In genomic region chr7:117085275-117085674, GRCh38 we compare ENCODE assay signal across 27 cellular contexts.
DNase-seq lines count a peak whose midpoint lies in the region; ATAC-seq, FAIRE-seq and TF ChIP-seq lines count a peak whose summit lies in the region.
"Had no signal": no experiment of that assay in that cellular context is flagged by ENCODE, and none has a peak within 500 bp of the region (broad histone marks: within the 10 kb centered on the region; RNA-seq: fewer than 3 reads in every experiment).

No MANE protein-coding gene starts in this region.

- peak overlapping the region; percentile 70 for H3K9ac ChIP-seq in mesenchymal stem cell (ENCODE audit: low read length)

- no peak overlapping the region for H2BK5ac ChIP-seq in mesenchymal stem cell (ENCODE audit: low read depth, low read length, poor library complexity, severe bottlenecking)

- no peak overlapping the region for H4K8ac ChIP-seq in mesenchymal stem cell (ENCODE audit: low read length)

- no peak overlapping the region for H2AFZ ChIP-seq in mesenchymal stem cell (ENCODE audit: low read depth, low read length)

- H2BK15ac ChIP-seq in mesenchymal stem cell (ENCODE audit: low read depth, poor library complexity, severe bottlenecking): no peak overlapping the region

- H3K27ac ChIP-seq in mesenchymal stem cell (ENCODE audit: low read length, poor library complexity, severe bottlenecking): no peak overlapping the region
- H3K27ac ChIP-seq: body of pancreas, colonic mucosa had no signal

- ATAC-seq in GM21825 (IDR thresholded peaks at IDR 0.05; ENCODE audit: unreplicated experiment) (no peak), HG02973 (IDR thresholded peaks at IDR 0.05; ENCODE audit: unreplicated experiment) (no peak)
- ATAC-seq: activated CD8-positive, alpha-beta T cell treated with anti-CD3 and anti-CD28 coated beads for 36 hours; body of pancreas; effector memory CD8-positive, alpha-beta T cell; Right ventricle myocardium inferior had no signal

- H3K27me3 ChIP-seq in bronchial epithelial cell (ENCODE audit: control insufficient read depth, insufficient read depth, low read length) (no peaks in the 10 kb centered on the region), mesenchymal stem cell (ENCODE audit: control insufficient read depth in 1 of 2, insufficient read depth in 1 of 2, low read length in 2 of 2) (no peaks in the 10 kb centered on the region)
- H3K27me3 ChIP-seq: body of pancreas, colonic mucosa, esophagus squamous epithelium had no signal

- H3K27ac Mint-ChIP-seq in activated T-helper 1 cell treated with anti-CD3 and anti-CD28 coated beads, Interleukin-12 subunit alpha, Interleukin-12 subunit beta, Interleukin-2, Interleukin-4 antibody, amounts not matched to agents 30 ng/mL and 10 ng/mL and 1 ng/mL, durations not matched to agents 14 hours and 24 hours and 36 hours: no peak overlapping the region
- H3K27ac Mint-ChIP-seq: activated CD8-positive, alpha-beta T cell treated with anti-CD3 and anti-CD28 coated beads for 36 hours; type B pancreatic cell had no signal

- H2BK120ac ChIP-seq in mesenchymal stem cell (ENCODE audit: low read depth, low read length): no peak overlapping the region

- H2BK12ac ChIP-seq in mesenchymal stem cell (ENCODE audit: low read length in 2 of 2): no peak overlapping the region

- peaks cover 24% of the 10 kb centered on the region for H3K79me1 ChIP-seq in mesenchymal stem cell (replicated peaks; ENCODE audit: low read length, poor library complexity, severe bottlenecking)

- H2AK5ac ChIP-seq in mesenchymal stem cell (ENCODE audit: low read length, severe bottlenecking): no peak overlapping the region

- no peaks in the 10 kb centered on the region for H3K36me3 ChIP-seq in bronchial epithelial cell (ENCODE audit: control insufficient read depth, insufficient read depth, low read length)
- H3K36me3 ChIP-seq in mesenchymal stem cell (ENCODE audit: control insufficient read depth in 1 of 2, insufficient read depth in 2 of 2, low read depth in 1 of 2, low read length in 2 of 2): no peaks in the 10 kb centered on the region
- H3K36me3 ChIP-seq: colonic mucosa, esophagus squamous epithelium had no signal

- no peaks in the 10 kb centered on the region for H3K9me3 ChIP-seq in mesenchymal stem cell (ENCODE audit: control insufficient read depth, low read length)
- H3K9me3 ChIP-seq: body of pancreas, colonic mucosa, esophagus squamous epithelium had no signal

- H3K4me3 Mint-ChIP-seq in activated T-helper 1 cell treated with anti-CD3 and anti-CD28 coated beads, Interleukin-12 subunit alpha, Interleukin-12 subunit beta, Interleukin-2, Interleukin-4 antibody, amounts not matched to agents 30 ng/mL and 10 ng/mL and 1 ng/mL, durations not matched to agents 14 hours and 24 hours and 36 hours: no peak overlapping the region
- H3K4me3 Mint-ChIP-seq: activated CD8-positive, alpha-beta T cell treated with anti-CD3 and anti-CD28 coated beads for 36 hours; CD4-positive, alpha-beta memory T cell; effector memory CD8-positive, alpha-beta T cell; type B pancreatic cell had no signal

- H3K4ac ChIP-seq in mesenchymal stem cell (ENCODE audit: low read depth in 1 of 2, low read length in 2 of 2): no peak overlapping the region

- no peaks in the 10 kb centered on the region for H3K36me3 Mint-ChIP-seq in activated T-helper 1 cell treated with anti-CD3 and anti-CD28 coated beads, Interleukin-12 subunit alpha, Interleukin-12 subunit beta, Interleukin-2, Interleukin-4 antibody, amounts not matched to agents 30 ng/mL and 10 ng/mL and 1 ng/mL, durations not matched to agents 14 hours and 24 hours and 36 hours (ENCODE audit: low read depth)
- H3K36me3 Mint-ChIP-seq: CD4-positive, alpha-beta memory T cell; type B pancreatic cell had no signal

- H3K27me3 Mint-ChIP-seq in activated T-helper 1 cell treated with anti-CD3 and anti-CD28 coated beads, Interleukin-12 subunit alpha, Interleukin-12 subunit beta, Interleukin-2, Interleukin-4 antibody, amounts not matched to agents 30 ng/mL and 10 ng/mL and 1 ng/mL, durations not matched to agents 14 hours and 24 hours and 36 hours (ENCODE audit: insufficient read depth): peaks cover 9% of the 10 kb centered on the region
- H3K27me3 Mint-ChIP-seq: activated CD8-positive, alpha-beta T cell treated with anti-CD3 and anti-CD28 coated beads for 36 hours; CD4-positive, alpha-beta memory T cell; effector memory CD8-positive, alpha-beta T cell; type B pancreatic cell had no signal

- intact Hi-C loops in activated T-helper 1 cell treated with anti-CD3 and anti-CD28 coated beads, Interleukin-12 subunit alpha, Interleukin-12 subunit beta, Interleukin-2, Interleukin-4 antibody, amounts not matched to agents 30 ng/mL and 10 ng/mL and 1 ng/mL, durations not matched to agents 14 hours and 24 hours and 36 hours (cut with micrococcal nuclease): no loop called here

- no peak overlapping the region for H3K14ac ChIP-seq in mesenchymal stem cell (ENCODE audit: low read length in 2 of 2)

- H3K4me2 ChIP-seq in mesenchymal stem cell (ENCODE audit: low read length, poor library complexity, severe bottlenecking): no peak overlapping the region

- H3K4me3 ChIP-seq in bronchial epithelial cell (ENCODE audit: low read depth, low read length) (no peak overlapping the region), mesenchymal stem cell (ENCODE audit: insufficient read depth in 1 of 2, low read depth in 1 of 2, low read length in 2 of 2) (no peak overlapping the region)
- H3K4me3 ChIP-seq: body of pancreas, colonic mucosa, esophagus squamous epithelium, lung had no signal

- H3K4me1 ChIP-seq in mesenchymal stem cell (ENCODE audit: control insufficient read depth, insufficient read depth, low read depth, low read length): peaks cover 2% of the 10 kb centered on the region
- H3K4me1 ChIP-seq: colonic mucosa had no signal

- FAIRE-seq in bronchial epithelial cell (lab: Jason Lieb, UNC): no peak
- FAIRE-seq: H1, small intestine had no signal

- H3K18ac ChIP-seq in mesenchymal stem cell (ENCODE audit: low read depth in 1 of 2, low read length in 2 of 2): no peak overlapping the region

- no peak for TF ChIP-seq CTCF in bronchial epithelial cell (IDR thresholded peaks at IDR 0.05; ENCODE audit: insufficient read depth, low read length, severe bottlenecking)

- WGBS in mesenchymal stem cell: 94% methylated on average over 3 of the region's 3 CpGs

- no peak overlapping the region for H4K91ac ChIP-seq in mesenchymal stem cell (ENCODE audit: low read length)

- H3K4me1 Mint-ChIP-seq in activated T-helper 1 cell treated with anti-CD3 and anti-CD28 coated beads, Interleukin-12 subunit alpha, Interleukin-12 subunit beta, Interleukin-2, Interleukin-4 antibody, amounts not matched to agents 30 ng/mL and 10 ng/mL and 1 ng/mL, durations not matched to agents 14 hours and 24 hours and 36 hours (ENCODE audit: low read depth): peaks cover 15% of the 10 kb centered on the region

- H3K23ac ChIP-seq in mesenchymal stem cell (ENCODE audit: low read length in 2 of 2): no peak overlapping the region

- no peaks in the 10 kb centered on the region for H3K9me3 Mint-ChIP-seq in activated T-helper 1 cell treated with anti-CD3 and anti-CD28 coated beads, Interleukin-12 subunit alpha, Interleukin-12 subunit beta, Interleukin-2, Interleukin-4 antibody, amounts not matched to agents 30 ng/mL and 10 ng/mL and 1 ng/mL, durations not matched to agents 14 hours and 24 hours and 36 hours
- H3K9me3 Mint-ChIP-seq: activated CD8-positive, alpha-beta T cell treated with anti-CD3 and anti-CD28 coated beads for 36 hours; CD4-positive, alpha-beta memory T cell; effector memory CD8-positive, alpha-beta T cell; type B pancreatic cell had no signal

- DNase-seq in DMS 273 treated with DMSO at 0.1 percent for 48 hours (lab: John Stamatoyannopoulos, UW): peak; percentile 26
- DNase-seq in NCI-H1694 treated with DMSO at 0.1 percent for 48 hours (lab: John Stamatoyannopoulos, UW): peak; percentile 84
- peak; percentile 81 for DNase-seq in bronchial epithelial cell (ENCODE audit: low read depth)
- DNase-seq in mesenchymal stem cell: no peak
- DNase-seq in activated T-helper 1 cell treated with anti-CD3 and anti-CD28 coated beads, Interleukin-12 subunit alpha, Interleukin-12 subunit beta, Interleukin-2, Interleukin-4 antibody, amounts not matched to agents 30 ng/mL and 10 ng/mL and 1 ng/mL, durations not matched to agents 14 hours and 24 hours and 36 hours (ENCODE audit: low spot score): no peak
- no peak for DNase-seq in DMS53 (lab: John Stamatoyannopoulos, UW)
- DNase-seq: activated CD4-positive, alpha-beta T cell treated with anti-CD3 and anti-CD28 coated beads for 1 hour; activated CD8-positive, alpha-beta T cell treated with anti-CD3 and anti-CD28 coated beads for 36 hours; activated effector memory CD4-positive, alpha-beta T cell treated with anti-CD3 and anti-CD28 coated beads, Interleukin-2, amount 50 U/mL, for 16 hours; activated T-cell treated with anti-CD3 and anti-CD28 coated beads for 4 hours; body of pancreas; CD4-positive, alpha-beta memory T cell; colonic mucosa; DND-41; effector memory CD8-positive, alpha-beta T cell; esophagus squamous epithelium; NCI-H187; OCI-M1; small intestine; stimulated activated CD4-positive, alpha-beta T cell treated with anti-CD3 and anti-CD28 coated beads, Interleukin-2, amount 100 ng/mL, for 24 hours; SW 1271 had no signal

Comparison
In these comparisons a context has a peak if more than half of its experiments do, and no peak if none do; other contexts are left out.
1. DNase-seq: peak in DMS 273 treated with DMSO at 0.1 percent for 48 hours (single experiment), NCI-H1694 treated with DMSO at 0.1 percent for 48 hours (single experiment) and bronchial epithelial cell (single experiment); none in mesenchymal stem cell (single experiment), activated T-helper 1 cell treated with anti-CD3 and anti-CD28 coated beads, Interleukin-12 subunit alpha, Interleukin-12 subunit beta, Interleukin-2, Interleukin-4 antibody, amounts not matched to agents 30 ng/mL and 10 ng/mL and 1 ng/mL, durations not matched to agents 14 hours and 24 hours and 36 hours (single experiment) and DMS53 (single experiment).